In genomic region chr20:61850457-61850856, GRCh38 we compare ENCODE assay signal across 25 cellular contexts.
"Had no signal": no experiment of that assay in that cellular context is flagged by ENCODE, and none has a peak within 500 bp of the region (broad histone marks: within the 10 kb centered on the region; RNA-seq: fewer than 3 reads in every experiment).

No MANE protein-coding gene starts in this region.

- H3K36me3 ChIP-seq: ascending aorta had no signal

- H3K27me3 ChIP-seq: ascending aorta, body of pancreas had no signal

- H3K4me3 ChIP-seq: ascending aorta, body of pancreas had no signal

- DNase-seq: activated CD4-positive, alpha-beta memory T cell treated with anti-CD3 and anti-CD28 coated beads for 36 hours; activated CD4-positive, alpha-beta T cell treated with anti-CD3 and anti-CD28 coated beads, Interleukin-2, amount 10 ng/mL, durations not matched to agents 7 days and 5 days; activated CD4-positive, CD25-positive, alpha-beta regulatory T cell; activated CD8-positive, alpha-beta memory T cell treated with anti-CD3 and anti-CD28 coated beads for 24 hours; activated effector memory CD4-positive, alpha-beta T cell treated with anti-CD3 and anti-CD28 coated beads, Interleukin-2, amount 50 U/mL, for 16 hours; activated naive CD4-positive, alpha-beta T cell treated with Interleukin-2 at 50 U/mL for 16 hours; activated naive CD8-positive, alpha-beta T cell treated with anti-CD3 and anti-CD28 coated beads, Interleukin-2, amount 50 U/mL, for 24 hours; activated T-cell treated with anti-CD3 and anti-CD28 coated beads, Interleukin-2, amount 50 U/mL, for 4 hours; amniotic stem cell; body of pancreas; central memory CD4-positive, alpha-beta T cell; Kasumi-1; NCI-H1105 treated with DMSO at 0.1 percent for 48 hours; NCI-H1436 treated with DMSO at 0.1 percent for 48 hours; NCI-H187; NCI-H2081; NCI-H446; NCI-H524; PC-3; SHP77 treated with DMSO at 0.1 percent for 48 hours; T-helper 17 cell; T-helper 9 cell had no signal

- H3K4me1 ChIP-seq: ascending aorta, body of pancreas had no signal

- H3K9me3 ChIP-seq: ascending aorta, body of pancreas had no signal

- FAIRE-seq: RCC 7860 had no signal

- H3K27ac ChIP-seq: ascending aorta, body of pancreas, VCaP had no signal
